In genomic region chr2:9699139-9699823, GRCh38 we compare ENCODE assay signal across 10 cellular contexts.
DNase-seq lines count a peak whose midpoint lies in the region; ATAC-seq, FAIRE-seq and TF ChIP-seq lines count a peak whose summit lies in the region.
"Had no signal": no experiment of that assay in that cellular context is flagged by ENCODE, and none has a peak within 500 bp of the region (broad histone marks: within the 10 kb centered on the region; RNA-seq: fewer than 3 reads in every experiment).

No MANE protein-coding gene starts in this region.

- 83 to 92% (median 87%) methylated on average over 14 of the region's 14 CpGs for WGBS in heart left ventricle, 4 donors

- FAIRE-seq in HTR-8/SVneo (lab: Jason Lieb, UNC): no peak

- no peaks in the 10 kb centered on the region for H3K36me3 Mint-ChIP-seq in CD8-positive, alpha-beta memory T cell

- no peaks in the 10 kb centered on the region for H3K9me3 ChIP-seq in CD8-positive, alpha-beta memory T cell (ENCODE audit: low read length)
- H3K9me3 ChIP-seq in heart left ventricle: no peaks in the 10 kb centered on the region
- H3K9me3 ChIP-seq: left lung had no signal

- POLR2A ChIA-PET in CD8-positive, alpha-beta memory T cell (lab: Charles Lee): no interaction called here

- H3K27me3 ChIP-seq in CD8-positive, alpha-beta memory T cell (ENCODE audit: insufficient read depth, low read length, poor library complexity, severe bottlenecking): no peaks in the 10 kb centered on the region
- H3K27me3 ChIP-seq in heart left ventricle: no peaks in the 10 kb centered on the region
- H3K27me3 ChIP-seq: left lung had no signal

- intact Hi-C loops in heart left ventricle (cut with DNase I): no loop called here

- CTCF ChIA-PET in CD8-positive, alpha-beta memory T cell (lab: Charles Lee): interaction anchor here (1.0 to 1.8 kb wide), 2 partner anchors 100 to 143 kb away, joined by 4 read pairs; partner anchors contain the start of gene ADAM17

- H3K27ac Mint-ChIP-seq in CD8-positive, alpha-beta memory T cell: peak overlapping the region in 7 of 8 donors; percentile 0 to 84 (median 58)

- no peak for TF ChIP-seq POLR2A in heart left ventricle (IDR thresholded peaks at IDR 0.05)

- no peak for TF ChIP-seq CTCF in heart left ventricle (IDR thresholded peaks at IDR 0.05)

- no peak for ATAC-seq in GM21367 (IDR thresholded peaks at IDR 0.05; ENCODE audit: unreplicated experiment)
- no peak for ATAC-seq in heart left ventricle
- no peak for ATAC-seq in HG02852 (IDR thresholded peaks at IDR 0.05; ENCODE audit: unreplicated experiment)
- ATAC-seq: left lung had no signal

- no peak overlapping the region for H3K4me3 Mint-ChIP-seq in CD8-positive, alpha-beta memory T cell

- H3K27ac ChIP-seq in CD8-positive, alpha-beta memory T cell (ENCODE audit: low read depth, low read length): no peak overlapping the region
- H3K27ac ChIP-seq in heart left ventricle: no peak overlapping the region
- H3K27ac ChIP-seq: left lung had no signal

- no peak for DNase-seq in CD8-positive, alpha-beta memory T cell
- DNase-seq in HTR-8/SVneo (ENCODE audit: insufficient read length, low spot score) (peak; percentile 60), astrocyte of the hippocampus (ENCODE audit: low read depth, low spot score) (peak; percentile 68), islet precursor cell (peak; percentile 85), retina (no peak), heart left ventricle (no peak)
- DNase-seq: left lung, NCI-H748 treated with DMSO at 0.1 percent for 48 hours had no signal

- H3K4me3 ChIP-seq in CD8-positive, alpha-beta memory T cell (ENCODE audit: low read length): no peak overlapping the region
- H3K4me3 ChIP-seq in heart left ventricle: no peak overlapping the region
- H3K4me3 ChIP-seq: left lung had no signal

- H3K4me1 ChIP-seq in CD8-positive, alpha-beta memory T cell (ENCODE audit: insufficient read depth, low read length): peaks cover 27% of the 10 kb centered on the region
- H3K4me1 ChIP-seq in heart left ventricle: peaks cover 0 to 21% (median 2%) of the 10 kb centered on the region in 12 donors

- H3K36me3 ChIP-seq in CD8-positive, alpha-beta memory T cell (ENCODE audit: insufficient read depth, low read length): no peaks in the 10 kb centered on the region
- no peaks in the 10 kb centered on the region for H3K36me3 ChIP-seq in heart left ventricle
- H3K36me3 ChIP-seq: left lung had no signal

- peaks cover 43 to 64% (median 48%) of the 10 kb centered on the region in 3 donors for H3K4me1 Mint-ChIP-seq in CD8-positive, alpha-beta memory T cell

- no peaks in the 10 kb centered on the region for H3K9me3 Mint-ChIP-seq in CD8-positive, alpha-beta memory T cell

- H3K27me3 Mint-ChIP-seq in CD8-positive, alpha-beta memory T cell: peaks cover 0 to 3% of the 10 kb centered on the region in 2 donors

Comparison
In these comparisons a context has a peak if more than half of its experiments do, and no peak if none do; other contexts are left out.
1. DNase-seq: peak in HTR-8/SVneo (single experiment), astrocyte of the hippocampus (single experiment) and islet precursor cell (single experiment); none in CD8-positive, alpha-beta memory T cell (0 of 5), retina (single experiment) and heart left ventricle (0 of 5).